In the genomic region with DNA sequence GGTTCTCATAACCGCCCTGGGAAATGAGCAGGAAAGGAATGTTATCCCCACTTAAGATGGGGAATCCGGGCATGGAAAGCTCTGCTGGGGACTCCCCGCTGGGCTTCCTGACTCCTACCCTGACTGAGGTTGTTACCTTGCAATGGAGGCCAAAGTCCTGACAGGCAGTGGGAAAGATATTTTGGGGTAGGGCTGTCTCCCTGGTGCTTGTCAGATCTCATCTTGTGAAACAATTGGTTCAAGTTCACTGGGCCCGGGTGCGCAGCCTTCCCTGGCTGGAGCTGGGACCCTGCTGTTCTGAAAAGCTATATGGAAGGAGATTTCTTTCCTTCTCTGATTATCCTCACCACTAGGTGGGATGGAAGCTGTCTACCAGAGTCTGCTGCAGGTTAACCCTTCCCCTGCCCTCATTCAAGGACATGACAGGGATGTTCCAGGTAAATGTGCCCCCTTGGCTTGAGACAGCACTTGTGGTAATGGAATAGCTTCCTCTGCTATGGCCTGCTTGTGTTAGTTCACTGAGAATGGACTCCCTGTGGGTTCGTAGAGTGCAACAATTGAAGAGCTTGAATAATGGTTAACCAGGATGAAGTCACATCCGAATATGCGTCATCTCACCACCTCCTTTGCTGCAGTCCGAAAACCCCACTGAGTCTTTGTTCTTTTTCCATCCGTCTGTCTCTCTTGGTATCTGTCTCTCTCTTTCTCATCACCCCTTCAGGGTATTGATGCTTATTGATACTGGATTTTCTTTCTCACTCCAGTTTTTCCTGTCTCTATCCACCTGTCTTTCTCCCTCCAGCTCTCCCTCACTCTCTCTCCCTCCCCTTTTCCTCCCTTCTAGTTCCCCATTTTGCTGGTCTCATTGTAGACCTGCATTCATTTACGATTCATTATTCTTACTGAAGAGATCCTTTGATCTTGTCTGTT, we compare ENCODE assay signal across 1 cellular context.
TF ChIP-seq lines count a peak whose summit lies in the region.

No MANE protein-coding gene starts in this region.

TF ChIP-seq in WTC11, 78 proteins besides CTCF, POLR2A, EP300 and RAD21 (continued from another document):
- TF ChIP-seq, protein P1, sequence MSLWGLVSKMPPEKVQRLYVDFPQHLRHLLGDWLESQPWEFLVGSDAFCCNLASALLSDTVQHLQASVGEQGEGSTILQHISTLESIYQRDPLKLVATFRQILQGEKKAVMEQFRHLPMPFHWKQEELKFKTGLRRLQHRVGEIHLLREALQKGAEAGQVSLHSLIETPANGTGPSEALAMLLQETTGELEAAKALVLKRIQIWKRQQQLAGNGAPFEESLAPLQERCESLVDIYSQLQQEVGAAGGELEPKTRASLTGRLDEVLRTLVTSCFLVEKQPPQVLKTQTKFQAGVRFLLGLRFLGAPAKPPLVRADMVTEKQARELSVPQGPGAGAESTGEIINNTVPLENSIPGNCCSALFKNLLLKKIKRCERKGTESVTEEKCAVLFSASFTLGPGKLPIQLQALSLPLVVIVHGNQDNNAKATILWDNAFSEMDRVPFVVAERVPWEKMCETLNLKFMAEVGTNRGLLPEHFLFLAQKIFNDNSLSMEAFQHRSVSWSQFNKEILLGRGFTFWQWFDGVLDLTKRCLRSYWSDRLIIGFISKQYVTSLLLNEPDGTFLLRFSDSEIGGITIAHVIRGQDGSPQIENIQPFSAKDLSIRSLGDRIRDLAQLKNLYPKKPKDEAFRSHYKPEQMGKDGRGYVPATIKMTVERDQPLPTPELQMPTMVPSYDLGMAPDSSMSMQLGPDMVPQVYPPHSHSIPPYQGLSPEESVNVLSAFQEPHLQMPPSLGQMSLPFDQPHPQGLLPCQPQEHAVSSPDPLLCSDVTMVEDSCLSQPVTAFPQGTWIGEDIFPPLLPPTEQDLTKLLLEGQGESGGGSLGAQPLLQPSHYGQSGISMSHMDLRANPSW (CRISPR knock-in tag; conservative IDR thresholded peaks at IDR 0.05; ENCODE audit: low read depth), result no peak
- TF ChIP-seq MYBL2 (CRISPR knock-in tag; IDR thresholded peaks at IDR 0.05) (no peak), ZNF263 (CRISPR knock-in tag; IDR thresholded peaks at IDR 0.05; ENCODE audit: low read depth) (no peak), ZBTB21 (CRISPR knock-in tag; IDR thresholded peaks at IDR 0.05; ENCODE audit: borderline replicate concordance) (0 out of 2 replicates have a peak, but pooled peaks have one; percentile 30), GABPB1 (CRISPR knock-in tag; IDR thresholded peaks at IDR 0.05) (peak; percentile 54; the same call in 1 of the 2 replicates), NFATC4 (CRISPR knock-in tag; IDR thresholded peaks at IDR 0.05) (no peak)
- TF ChIP-seq, protein P2, sequence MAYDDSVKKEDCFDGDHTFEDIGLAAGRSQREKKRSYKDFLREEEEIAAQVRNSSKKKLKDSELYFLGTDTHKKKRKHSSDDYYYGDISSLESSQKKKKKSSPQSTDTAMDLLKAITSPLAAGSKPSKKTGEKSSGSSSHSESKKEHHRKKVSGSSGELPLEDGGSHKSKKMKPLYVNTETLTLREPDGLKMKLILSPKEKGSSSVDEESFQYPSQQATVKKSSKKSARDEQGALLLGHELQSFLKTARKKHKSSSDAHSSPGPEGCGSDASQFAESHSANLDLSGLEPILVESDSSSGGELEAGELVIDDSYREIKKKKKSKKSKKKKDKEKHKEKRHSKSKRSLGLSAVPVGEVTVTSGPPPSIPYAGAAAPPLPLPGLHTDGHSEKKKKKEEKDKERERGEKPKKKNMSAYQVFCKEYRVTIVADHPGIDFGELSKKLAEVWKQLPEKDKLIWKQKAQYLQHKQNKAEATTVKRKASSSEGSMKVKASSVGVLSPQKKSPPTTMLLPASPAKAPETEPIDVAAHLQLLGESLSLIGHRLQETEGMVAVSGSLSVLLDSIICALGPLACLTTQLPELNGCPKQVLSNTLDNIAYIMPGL (CRISPR knock-in tag; IDR thresholded peaks at IDR 0.05), result no peak
- TF ChIP-seq, protein P3, sequence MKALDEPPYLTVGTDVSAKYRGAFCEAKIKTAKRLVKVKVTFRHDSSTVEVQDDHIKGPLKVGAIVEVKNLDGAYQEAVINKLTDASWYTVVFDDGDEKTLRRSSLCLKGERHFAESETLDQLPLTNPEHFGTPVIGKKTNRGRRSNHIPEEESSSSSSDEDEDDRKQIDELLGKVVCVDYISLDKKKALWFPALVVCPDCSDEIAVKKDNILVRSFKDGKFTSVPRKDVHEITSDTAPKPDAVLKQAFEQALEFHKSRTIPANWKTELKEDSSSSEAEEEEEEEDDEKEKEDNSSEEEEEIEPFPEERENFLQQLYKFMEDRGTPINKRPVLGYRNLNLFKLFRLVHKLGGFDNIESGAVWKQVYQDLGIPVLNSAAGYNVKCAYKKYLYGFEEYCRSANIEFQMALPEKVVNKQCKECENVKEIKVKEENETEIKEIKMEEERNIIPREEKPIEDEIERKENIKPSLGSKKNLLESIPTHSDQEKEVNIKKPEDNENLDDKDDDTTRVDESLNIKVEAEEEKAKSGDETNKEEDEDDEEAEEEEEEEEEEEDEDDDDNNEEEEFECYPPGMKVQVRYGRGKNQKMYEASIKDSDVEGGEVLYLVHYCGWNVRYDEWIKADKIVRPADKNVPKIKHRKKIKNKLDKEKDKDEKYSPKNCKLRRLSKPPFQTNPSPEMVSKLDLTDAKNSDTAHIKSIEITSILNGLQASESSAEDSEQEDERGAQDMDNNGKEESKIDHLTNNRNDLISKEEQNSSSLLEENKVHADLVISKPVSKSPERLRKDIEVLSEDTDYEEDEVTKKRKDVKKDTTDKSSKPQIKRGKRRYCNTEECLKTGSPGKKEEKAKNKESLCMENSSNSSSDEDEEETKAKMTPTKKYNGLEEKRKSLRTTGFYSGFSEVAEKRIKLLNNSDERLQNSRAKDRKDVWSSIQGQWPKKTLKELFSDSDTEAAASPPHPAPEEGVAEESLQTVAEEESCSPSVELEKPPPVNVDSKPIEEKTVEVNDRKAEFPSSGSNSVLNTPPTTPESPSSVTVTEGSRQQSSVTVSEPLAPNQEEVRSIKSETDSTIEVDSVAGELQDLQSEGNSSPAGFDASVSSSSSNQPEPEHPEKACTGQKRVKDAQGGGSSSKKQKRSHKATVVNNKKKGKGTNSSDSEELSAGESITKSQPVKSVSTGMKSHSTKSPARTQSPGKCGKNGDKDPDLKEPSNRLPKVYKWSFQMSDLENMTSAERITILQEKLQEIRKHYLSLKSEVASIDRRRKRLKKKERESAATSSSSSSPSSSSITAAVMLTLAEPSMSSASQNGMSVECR (CRISPR knock-in tag; IDR thresholded peaks at IDR 0.05; ENCODE audit: borderline replicate concordance), result no peak
